Comparison of ENCODE assay signal across 15 cellular contexts in genomic region chr3:119825820-119826219, GRCh38. TPM values are rescaled to one million over a fixed set of nuclear protein-coding genes. Genes with fewer than 3 reads are reported as not detected.
"Had no signal": no experiment of that assay in that cellular context is flagged by ENCODE, and none has a peak within 500 bp of the region (broad histone marks: within the 10 kb centered on the region; RNA-seq: fewer than 3 reads in every experiment).

No MANE protein-coding gene starts in this region.

- H3K27me3 ChIP-seq: heart left ventricle had no signal

- DNase-seq: activated CD4-positive, alpha-beta T cell treated with anti-CD3 and anti-CD28 coated beads for 48 hours; activated naive CD4-positive, alpha-beta T cell treated with anti-CD3 and anti-CD28 coated beads for 36 hours; foreskin melanocyte; heart left ventricle; left ventricle myocardium inferior; right cardiac atrium; stimulated activated CD4-positive, alpha-beta T cell treated with anti-CD3 and anti-CD28 coated beads, Interleukin-1b, Interleukin-23, amount 100 ng/mL, for 48 hours; stimulated activated naive B cell treated with anti-CD40 and anti-IgM and Interleukin-4, amounts not matched to agents 10 μg/mL and 1 μg/mL and 100 μg/mL, for 72 hours; substantia nigra; SW 1271; T1000; trophoblast cell had no signal

- H3K9me3 ChIP-seq: heart left ventricle, left ventricle myocardium inferior had no signal

- H3K27ac Mint-ChIP-seq: activated naive CD4-positive, alpha-beta T cell treated with anti-CD3 and anti-CD28 coated beads for 36 hours; stimulated activated naive B cell treated with anti-CD40 and anti-IgM and Interleukin-4, amounts not matched to agents 10 μg/mL and 1 μg/mL and 100 μg/mL, for 72 hours had no signal

- H3K4me3 ChIP-seq: heart left ventricle, left ventricle myocardium inferior had no signal

- H3K4me3 Mint-ChIP-seq: activated naive CD4-positive, alpha-beta T cell treated with anti-CD3 and anti-CD28 coated beads for 36 hours; stimulated activated naive B cell treated with anti-CD40 and anti-IgM and Interleukin-4, amounts not matched to agents 10 μg/mL and 1 μg/mL and 100 μg/mL, for 72 hours had no signal

- ATAC-seq: heart left ventricle; right cardiac atrium; stimulated activated naive B cell treated with anti-CD40 and anti-IgM and Interleukin-4, amounts not matched to agents 10 μg/mL and 1 μg/mL and 100 μg/mL, for 72 hours had no signal

- FAIRE-seq: bronchial epithelial cell, islet of Langerhans had no signal

- H3K9me3 Mint-ChIP-seq: activated naive CD4-positive, alpha-beta T cell treated with anti-CD3 and anti-CD28 coated beads for 36 hours; stimulated activated naive B cell treated with anti-CD40 and anti-IgM and Interleukin-4, amounts not matched to agents 10 μg/mL and 1 μg/mL and 100 μg/mL, for 72 hours had no signal

- H3K27me3 Mint-ChIP-seq: stimulated activated naive B cell treated with anti-CD40 and anti-IgM and Interleukin-4, amounts not matched to agents 10 μg/mL and 1 μg/mL and 100 μg/mL, for 72 hours had no signal

- H3K27ac ChIP-seq: heart left ventricle, left ventricle myocardium inferior, VCaP had no signal

RNA-seq across cellular contexts. Expression of gene NR1I2, which starts 43.9 kb away (rescaled TPM):
- total RNA-seq: bronchial epithelial cell, left ventricle myocardium inferior had no signal
